ENCODE assay signal across 1 cellular context in genomic region chr3:197499427-197499826, GRCh38.
TF ChIP-seq lines count a peak whose summit lies in the region.

No MANE protein-coding gene starts in this region.

TF ChIP-seq in K562, 482 proteins besides CTCF, POLR2A, EP300 and RAD21 (continued from another document):
- TF ChIP-seq MLX (CRISPR knock-in tag; conservative IDR thresholded peaks at IDR 0.05) (no peak), MXD1 (CRISPR knock-in tag; IDR thresholded peaks at IDR 0.05; ENCODE audit: borderline replicate concordance, poor library complexity, severe bottlenecking) (no peak), MCM5 (IDR thresholded peaks at IDR 0.05; ENCODE audit: low read depth) (no peak), ATF3 (IDR thresholded peaks at IDR 0.05) (peak; percentile 15; the same call in 1 of the 2 replicates), ATF3 (CRISPR knock-in tag; conservative IDR thresholded peaks at IDR 0.05) (no peak), BACH1 (tag; IDR thresholded peaks at IDR 0.05) (no peak), STAT5A (IDR thresholded peaks at IDR 0.05; ENCODE audit: borderline replicate concordance, low read length) (no peak), CBX2 (IDR thresholded peaks at IDR 0.05; ENCODE audit: insufficient read depth, low read length, poor library complexity, severe bottlenecking) (no peak), PURB (CRISPR knock-in tag; IDR thresholded peaks at IDR 0.05; ENCODE audit: low read depth) (no peak), NFIC (IDR thresholded peaks at IDR 0.05) (no peak), RBM39 (optimal IDR thresholded peaks at IDR 0.05; ENCODE audit: low read depth, low read length) (no peak), SAFB (IDR thresholded peaks at IDR 0.05; ENCODE audit: borderline replicate concordance, low read depth, low read length) (no peak), FOXK2 (conservative IDR thresholded peaks at IDR 0.05 in 1 of 2, IDR thresholded peaks at IDR 0.05 in 1 of 2; ENCODE audit: low read depth in 2 of 2) (no peak), ZNF316 (IDR thresholded peaks at IDR 0.05) (peak; percentile 84), ZC3H8 (IDR thresholded peaks at IDR 0.05) (no peak), RB1 (IDR thresholded peaks at IDR 0.05; ENCODE audit: low read depth) (no peak), ERF (CRISPR knock-in tag; IDR thresholded peaks at IDR 0.05) (no peak), HCFC1 (IDR thresholded peaks at IDR 0.05; ENCODE audit: low read depth, low read length) (no peak), BRD9 (IDR thresholded peaks at IDR 0.05; ENCODE audit: low read depth, partially characterized antibody) (no peak), GTF2E2 (tag; IDR thresholded peaks at IDR 0.05) (no peak), E2F3 (CRISPR knock-in tag; IDR thresholded peaks at IDR 0.05) (no peak), PHB2 (IDR thresholded peaks at IDR 0.05; ENCODE audit: low read depth) (no peak), MITF (IDR thresholded peaks at IDR 0.05) (no peak), SMARCA4 (IDR thresholded peaks at IDR 0.05) (0 out of 2 replicates have a peak, but pooled peaks have one; percentile 23)
TF ChIP-seq in K562: peak in this region for 11.
